In the genomic region with DNA sequence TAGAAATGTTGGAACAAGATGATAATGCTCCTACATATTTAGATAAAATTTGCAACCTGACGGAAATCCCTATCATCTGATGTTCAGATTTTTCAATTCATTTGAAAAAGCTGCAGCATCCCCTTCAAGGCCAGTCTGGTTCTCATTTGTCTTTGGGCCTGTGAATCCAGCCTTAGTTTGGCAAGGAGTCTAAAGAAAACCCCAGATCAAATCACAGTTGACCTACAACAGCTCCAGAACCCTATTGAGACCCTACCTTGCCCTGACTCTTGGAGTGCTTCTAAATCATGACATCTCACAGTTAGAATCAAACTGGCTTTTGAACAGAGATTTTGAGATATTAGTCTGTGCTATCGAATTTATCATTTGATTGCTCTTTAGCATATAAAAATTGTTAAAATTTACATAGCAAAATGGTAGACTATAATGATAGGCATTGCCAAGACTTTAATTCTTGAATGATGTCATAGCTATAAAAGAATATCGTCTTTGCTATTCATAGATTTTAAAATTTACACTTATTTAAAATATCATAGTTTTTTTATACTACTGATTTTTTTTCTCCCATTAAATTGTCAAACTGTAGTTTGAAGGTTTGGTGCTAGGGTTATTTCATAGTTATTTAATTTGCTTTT, we compare ENCODE assay signal across 8 cellular contexts. TPM values are rescaled to one million over a fixed set of nuclear protein-coding genes. Genes with fewer than 3 reads are reported as not detected.
DNase-seq lines count a peak whose midpoint lies in the region; ATAC-seq, FAIRE-seq and TF ChIP-seq lines count a peak whose summit lies in the region.

No MANE protein-coding gene starts in this region.

- no peaks in the 10 kb centered on the region for H4K20me1 ChIP-seq in GM12878 (ENCODE audit: control insufficient read depth, insufficient read depth)

- TF ChIP-seq POLR2A in GM12878 (IDR thresholded peaks at IDR 0.05; ENCODE audit: low read depth, low read length) = no peak
- no peak for TF ChIP-seq POLR2A in upper lobe of left lung (IDR thresholded peaks at IDR 0.05)

- H3K36me3 ChIP-seq in GM12878 (ENCODE audit: control insufficient read depth in 2 of 2, insufficient read depth in 2 of 2, low read length in 1 of 2) (no peaks in the 10 kb centered on the region), lower lobe of right lung (no peaks in the 10 kb centered on the region), upper lobe of left lung (no peaks in the 10 kb centered on the region)

- H3K27me3 Mint-ChIP-seq in activated naive CD4-positive, alpha-beta T cell treated with anti-CD3 and anti-CD28 coated beads for 36 hours (ENCODE audit: low read depth) = no peaks in the 10 kb centered on the region

- H3K9me3 ChIP-seq in GM12878 (replicated peaks; ENCODE audit: control insufficient read depth, insufficient read depth, low read length) = no peaks in the 10 kb centered on the region
- no peaks in the 10 kb centered on the region for H3K9me3 ChIP-seq in lower lobe of right lung
- H3K9me3 ChIP-seq in upper lobe of left lung = no peaks in the 10 kb centered on the region

- no peaks in the 10 kb centered on the region for H3K9me3 Mint-ChIP-seq in activated naive CD4-positive, alpha-beta T cell treated with anti-CD3 and anti-CD28 coated beads for 36 hours

- POLR2A ChIA-PET in GM12878 (lab: Charles Lee) = interaction anchor here (1.2 to 2.5 kb wide), 5 partner anchors 8 to 592 kb away, joined by 3 to 8 read pairs (median 4); a partner anchor contains a TSS

- H3K4me3 ChIP-seq in GM12878 (peak overlapping the region; percentile 88), lower lobe of right lung (peak overlapping the region; percentile 91), upper lobe of left lung (peak overlapping the region; percentile 69 to 88 (median 76))

- H3K4me1 Mint-ChIP-seq in activated naive CD4-positive, alpha-beta T cell treated with anti-CD3 and anti-CD28 coated beads for 36 hours (ENCODE audit: low read depth) = peaks cover 54% of the 10 kb centered on the region

- H3K9ac ChIP-seq in GM12878 (ENCODE audit: control insufficient read depth, insufficient read depth, low read length) = peak overlapping the region; percentile 70

- H3K27ac ChIP-seq in GM12878 (ENCODE audit: control insufficient read depth, insufficient read depth) (peak overlapping the region; percentile 79), lower lobe of right lung (peak overlapping the region; percentile 99), upper lobe of left lung (peak overlapping the region; percentile 98 to 100 (median 100))

- peaks cover 4% of the 10 kb centered on the region for H3K36me3 Mint-ChIP-seq in activated naive CD4-positive, alpha-beta T cell treated with anti-CD3 and anti-CD28 coated beads for 36 hours (ENCODE audit: low read depth)

- no peak for DNase-seq in activated naive CD4-positive, alpha-beta T cell treated with anti-CD3 and anti-CD28 coated beads for 36 hours
- DNase-seq in activated naive CD4-positive, alpha-beta T cell treated with anti-CD3 and anti-CD28 coated beads, Interleukin-2, amount 50 U/mL, for 16 hours = no peak
- DNase-seq in GM12878 (ENCODE audit: low read depth, low spot score) (no peak), lower lobe of right lung (no peak), upper lobe of left lung (no peak)

- ATAC-seq in GM12878 = no peak
- ATAC-seq in lower lobe of right lung = no peak
- no peak for ATAC-seq in upper lobe of left lung (ENCODE audit: low FRiP score in 2 of 2)
- no peak for ATAC-seq in GM21786 (IDR thresholded peaks at IDR 0.05; ENCODE audit: unreplicated experiment)
- ATAC-seq in GM19023 (IDR thresholded peaks at IDR 0.05; ENCODE audit: unreplicated experiment) = no peak
- no peak for ATAC-seq in HG03571 (IDR thresholded peaks at IDR 0.05; ENCODE audit: unreplicated experiment)

- in situ Hi-C loops in GM12878 (cut with MboI) = no loop called here

- H3K4me2 ChIP-seq in GM12878 (ENCODE audit: control insufficient read depth, insufficient read depth) = peak overlapping the region; percentile 68

- H3K27me3 ChIP-seq in GM12878 (replicated peaks in 1 of 2; ENCODE audit: control insufficient read depth in 2 of 2, insufficient read depth in 2 of 2, low read length in 1 of 2) (no peaks in the 10 kb centered on the region), lower lobe of right lung (ENCODE audit: low read depth) (no peaks in the 10 kb centered on the region), upper lobe of left lung (no peaks in the 10 kb centered on the region)

- no peak for TF ChIP-seq CTCF in GM12878 (IDR thresholded peaks at IDR 0.05 in 2 of 3, conservative IDR thresholded peaks at IDR 0.05 in 1 of 3; ENCODE audit: control insufficient read depth in 2 of 3, extremely low read depth in 1 of 3, insufficient read depth in 1 of 3, low read depth in 3 of 3, low read length in 3 of 3)
- no peak for TF ChIP-seq CTCF in lower lobe of right lung (IDR thresholded peaks at IDR 0.05)
- no peak for TF ChIP-seq CTCF in upper lobe of left lung (IDR thresholded peaks at IDR 0.05)

- CTCF ChIA-PET in activated naive CD4-positive, alpha-beta T cell treated with anti-CD3 and anti-CD28 coated beads for 36 hours (lab: Charles Lee) = interaction anchor here (0.9 to 2.0 kb wide), 4 partner anchors 29 to 225 kb away, joined by 3 to 5 read pairs (median 4); no protein-coding TSS in a partner anchor
- CTCF ChIA-PET in GM12878 (lab: Yijun Ruan, JAX) = interaction anchor here (0.9 to 3.4 kb wide), 11 partner anchors 42 to 606 kb away, joined by 3 to 22 read pairs (median 6); a partner anchor contains a TSS

- RAD21 ChIA-PET in GM12878 (lab: Charles Lee; ENCODE audit: unreplicated experiment) = interaction anchor here (0.5 to 3.0 kb wide), 13 partner anchors 29 to 606 kb away, joined by 3 to 24 read pairs (median 7); a partner anchor contains a TSS

- FAIRE-seq in GM12878 (lab: Jason Lieb, UNC) = no peak

- intact Hi-C loops in activated naive CD4-positive, alpha-beta T cell treated with anti-CD3 and anti-CD28 coated beads for 36 hours (cut with micrococcal nuclease) = loop anchor here (5.0 kb wide), 1 partner anchor 965 kb away; no protein-coding TSS in a partner anchor
- intact Hi-C loops in GM12878 (cut with micrococcal nuclease; ENCODE audit: unreplicated experiment) = loop anchor here (5.0 kb wide), 2 partner anchors 125 to 590 kb away; a partner anchor contains a TSS
- intact Hi-C loops in lower lobe of right lung (cut with DNase I) = no loop called here

- SMC1A ChIA-PET in GM12878 (lab: Charles Lee; ENCODE audit: uncharacterized antibody, unreplicated experiment) = interaction anchor here (0.6 to 5.1 kb wide), 20 partner anchors 8 to 606 kb away, joined by 3 to 31 read pairs (median 4); a partner anchor contains a TSS

- no peak for TF ChIP-seq EP300 in GM12878 (IDR thresholded peaks at IDR 0.05; ENCODE audit: borderline replicate concordance in 1 of 2, control insufficient read depth in 1 of 2, low read depth in 2 of 2, low read length in 2 of 2)
- TF ChIP-seq EP300 in upper lobe of left lung (IDR thresholded peaks at IDR 0.05) = no peak

- no TSS peak for BruUV-seq in GM12878 (replicated peaks; lab: Mats Ljungman, UMichigan)

- no peak overlapping the region for H2AFZ ChIP-seq in GM12878 (ENCODE audit: control insufficient read depth, low read depth, low read length)

- H3K4me1 ChIP-seq in GM12878 (ENCODE audit: control insufficient read depth, insufficient read depth, low read length) (peaks cover 18% of the 10 kb centered on the region), lower lobe of right lung (peaks cover 58% of the 10 kb centered on the region), upper lobe of left lung (peaks cover 42 to 53% (median 43%) of the 10 kb centered on the region in 4 donors)

- peak overlapping the region; percentile 91 for H3K27ac Mint-ChIP-seq in activated naive CD4-positive, alpha-beta T cell treated with anti-CD3 and anti-CD28 coated beads for 36 hours

- no peak for TF ChIP-seq RAD21 in GM12878 (IDR thresholded peaks at IDR 0.05; ENCODE audit: insufficient read depth, low read depth, low read length)

- H3K79me2 ChIP-seq in GM12878 (ENCODE audit: control insufficient read depth, insufficient read depth, low read length) = peaks cover 71% of the 10 kb centered on the region

- WGBS in GM12878 (ENCODE audit: insufficient coverage, insufficient replicate concordance, low lambda C conversion rate, missing lambda C conversion rate) = 33% methylated on average over 3 of the region's 3 CpGs
- WGBS in upper lobe of left lung, 2 donors = 31% methylated on average over 3 of the region's 3 CpGs

- H3K4me3 Mint-ChIP-seq in activated naive CD4-positive, alpha-beta T cell treated with anti-CD3 and anti-CD28 coated beads for 36 hours = peak overlapping the region; percentile 96

TF ChIP-seq in GM12878, 131 proteins besides CTCF, POLR2A, EP300 and RAD21:
- TF ChIP-seq SRF (IDR thresholded peaks at IDR 0.05; ENCODE audit: low read depth in 2 of 2, low read length in 2 of 2) = no peak
- peak; percentile 68 for TF ChIP-seq ATF7 (IDR thresholded peaks at IDR 0.05; ENCODE audit: low read depth)
- no peak for TF ChIP-seq MTA3 (IDR thresholded peaks at IDR 0.05; ENCODE audit: borderline replicate concordance, low read length)
- TF ChIP-seq RCOR1 (conservative IDR thresholded peaks at IDR 0.05; ENCODE audit: low read depth, low read length) = no peak

RNA-seq across cellular contexts. Expression of a gene that starts 2.2 kb away (rescaled TPM):
- total RNA-seq in activated naive CD4-positive, alpha-beta T cell treated with anti-CD3 and anti-CD28 coated beads for 36 hours = 10 to 100 TPM; 30.6 to 31.4 TPM
- total RNA-seq in GM12878 (2013; cell fraction: nucleolus; rRNA removed) = 29.8 and 32.8 TPM in 2 replicates
- total RNA-seq in GM12878 (2014; rRNA removed) = 32.1 and 33.7 TPM in 2 replicates
- total RNA-seq in GM12878 (2014; rRNA removed; fragmentation: Illumina TruSeq; extraction: Trizol) = 27.8 and 28.8 TPM in 2 replicates
- total RNA-seq in GM12878 (2021) = 33.2 and 33.8 TPM in 2 replicates
- polyA plus RNA-seq in GM12878 (2011; ENCODE audit: low read depth) = 14.4 TPM
- 40.6 and 59.7 TPM in 2 replicates for polyA plus RNA-seq in GM12878 (2011; rRNA removed)
- 18.9 and 19.7 TPM in 2 replicates for polyA plus RNA-seq in GM12878 (2011; cell fraction: cytosol; rRNA removed)
- 14.5 and 16.0 TPM in 2 replicates for polyA plus RNA-seq in GM12878 (2011; cell fraction: nucleus; rRNA removed)
- 18.5 and 29.1 TPM in 2 replicates for polyA plus RNA-seq in GM12878 (2012)
- polyA plus RNA-seq in GM12878 (2014; fragmentation: Illumina TruSeq; extraction: Trizol) = 35.7 and 47.3 TPM in 2 replicates
- polyA plus RNA-seq in GM12878 (2014; fragmentation: Nextera tagmentation; extraction: Ambion mirVana) = 10 to 100 TPM; 15.4 to 18.2 TPM
- 21.7 and 25.1 TPM in 2 replicates for polyA plus RNA-seq in GM12878 (2014; rRNA removed)
- polyA plus RNA-seq in GM12878 (2016; fragmentation: Nextera tagmentation; extraction: Ambion mirVana) = 10 to 100 TPM; 32.8 to 39.3 TPM
- polyA minus RNA-seq in GM12878 (2011; rRNA and poly(A)+ RNA removed) = 13.4 and 18.4 TPM in 2 replicates
- polyA minus RNA-seq in GM12878 (2011; cell fraction: cytosol; rRNA and poly(A)+ RNA removed) = 10.0 and 10.5 TPM in 2 replicates
- 8.9 and 16.2 TPM in 2 replicates for polyA minus RNA-seq in GM12878 (2011; cell fraction: nucleus; rRNA and poly(A)+ RNA removed)
- total RNA-seq in lower lobe of right lung = 91.5 TPM
- total RNA-seq in upper lobe of left lung = 100 to 1,000 TPM in 1 of 6 donors, 10 to 100 TPM in 5; 71.2 to 130 (median 88.5) TPM
